ENCODE assay signal across 14 cellular contexts in the genomic region with DNA sequence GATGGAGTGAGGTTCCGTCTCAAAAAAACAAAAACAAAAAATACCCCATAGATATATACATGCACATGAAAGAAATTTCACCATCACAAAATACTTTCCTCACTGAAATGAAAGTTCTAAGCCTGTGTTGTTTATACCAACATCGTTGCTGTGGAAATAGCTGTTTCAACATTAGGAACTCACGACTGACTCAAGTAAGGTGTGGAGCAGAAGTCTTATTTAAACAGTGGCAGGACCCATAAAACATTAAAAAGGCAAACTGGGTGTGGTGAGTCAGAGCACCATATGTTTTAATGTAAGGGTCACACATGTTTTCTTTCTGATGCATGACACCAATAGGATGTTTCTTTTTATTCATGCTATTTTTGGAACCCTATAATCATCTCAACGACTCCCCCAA. TPM values are rescaled to one million over a fixed set of nuclear protein-coding genes. Genes with fewer than 3 reads are reported as not detected.
DNase-seq lines count a peak whose midpoint lies in the region; ATAC-seq and TF ChIP-seq lines count a peak whose summit lies in the region.
"Had no signal": no experiment of that assay in that cellular context is flagged by ENCODE, and none has a peak within 500 bp of the region (broad histone marks: within the 10 kb centered on the region; RNA-seq: fewer than 3 reads in every experiment).

No MANE protein-coding gene starts in this region.

- DNase-seq in AG10803 (ENCODE audit: low read depth) (peak; percentile 92), HuH-7 (ENCODE audit: low spot score) (peak; percentile 42), astrocyte of the spinal cord (ENCODE audit: low read depth, low spot score) (peak; percentile 84), mucosa of descending colon (peak in 1 of 3 donors; percentile 65), mucosa of gallbladder (ENCODE audit: low spot score) (no peak), midbrain (lab: John Stamatoyannopoulos, UW) (no peak), COLO829 (ENCODE audit: low spot score) (no peak)
- no peak for DNase-seq in stimulated activated naive CD8-positive, alpha-beta T cell treated with anti-CD3 and anti-CD28 coated beads, Interleukin-15, amount 100 ng/mL, for 72 hours
- DNase-seq: activated T-cell treated with anti-CD3 and anti-CD28 coated beads, Interleukin-2, amount 50 U/mL, for 1 hour; CD8-positive, alpha-beta memory T cell; T1000 had no signal

- no peak overlapping the region for H3K4me3 Mint-ChIP-seq in stimulated activated naive CD8-positive, alpha-beta T cell treated with anti-CD3 and anti-CD28 coated beads, Interleukin-15, amount 100 ng/mL, for 72 hours
- H3K4me3 Mint-ChIP-seq: CD8-positive, alpha-beta memory T cell had no signal

- peak; percentile 76 for ATAC-seq in mucosa of descending colon
- ATAC-seq in stimulated activated naive CD8-positive, alpha-beta T cell treated with anti-CD3 and anti-CD28 coated beads, Interleukin-15, amount 100 ng/mL, for 72 hours = no peak

- H3K9me3 ChIP-seq in mucosa of descending colon = no peaks in the 10 kb centered on the region
- H3K9me3 ChIP-seq: HAP-1, neutrophil had no signal

- no peak overlapping the region for H3K4me3 ChIP-seq in AG10803 (ENCODE audit: low read length)
- H3K4me3 ChIP-seq in astrocyte of the spinal cord (ENCODE audit: low read depth, low read length) = no peak overlapping the region
- no peak overlapping the region for H3K4me3 ChIP-seq in mucosa of descending colon
- H3K4me3 ChIP-seq: coronary artery, HAP-1 had no signal

- TF ChIP-seq CTCF in AG10803 (conservative IDR thresholded peaks at IDR 0.05; ENCODE audit: low read length) (no peak), astrocyte of the spinal cord (IDR thresholded peaks at IDR 0.05; ENCODE audit: low read depth, low read length) (no peak), mucosa of descending colon (IDR thresholded peaks at IDR 0.05) (no peak)

- H3K4me1 Mint-ChIP-seq in stimulated activated naive CD8-positive, alpha-beta T cell treated with anti-CD3 and anti-CD28 coated beads, Interleukin-15, amount 100 ng/mL, for 72 hours = no peaks in the 10 kb centered on the region
- H3K4me1 Mint-ChIP-seq: CD8-positive, alpha-beta memory T cell had no signal

- intact Hi-C loops in mucosa of descending colon (cut with DNase I, micrococcal nuclease) = no loop called here

- H3K9me3 Mint-ChIP-seq in stimulated activated naive CD8-positive, alpha-beta T cell treated with anti-CD3 and anti-CD28 coated beads, Interleukin-15, amount 100 ng/mL, for 72 hours = no peaks in the 10 kb centered on the region
- H3K9me3 Mint-ChIP-seq: CD8-positive, alpha-beta memory T cell had no signal

- no peak overlapping the region for H3K27ac Mint-ChIP-seq in stimulated activated naive CD8-positive, alpha-beta T cell treated with anti-CD3 and anti-CD28 coated beads, Interleukin-15, amount 100 ng/mL, for 72 hours
- H3K27ac Mint-ChIP-seq: CD8-positive, alpha-beta memory T cell had no signal

- H3K36me3 ChIP-seq in mucosa of descending colon (ENCODE audit: low read depth) = no peaks in the 10 kb centered on the region
- H3K36me3 ChIP-seq: HAP-1, neutrophil had no signal

- in situ Hi-C loops in astrocyte of the spinal cord (cut with HindIII; ENCODE audit: low sequenced_read_pairs) = no loop called here

- H3K27me3 Mint-ChIP-seq in stimulated activated naive CD8-positive, alpha-beta T cell treated with anti-CD3 and anti-CD28 coated beads, Interleukin-15, amount 100 ng/mL, for 72 hours = no peaks in the 10 kb centered on the region

- H3K4me1 ChIP-seq in mucosa of descending colon (ENCODE audit: low read depth) = peaks cover 31% of the 10 kb centered on the region
- H3K4me1 ChIP-seq: HAP-1 had no signal

RNA-seq across cellular contexts. Expression of a gene that starts 48.3 kb away (rescaled TPM):
- total RNA-seq in mucosa of descending colon (10 to 100 TPM; 39.9 to 78.0 (median 65.4) TPM), mucosa of gallbladder (55.8 TPM)

Comparison
In these comparisons a context has a peak if more than half of its experiments do, and no peak if none do; other contexts are left out.
1. DNase-seq: peak in AG10803 (single experiment), HuH-7 (single experiment) and astrocyte of the spinal cord (single experiment); none in mucosa of gallbladder (single experiment), stimulated activated naive CD8-positive, alpha-beta T cell treated with anti-CD3 and anti-CD28 coated beads, Interleukin-15, amount 100 ng/mL, for 72 hours (0 of 2), midbrain (single experiment) and COLO829 (single experiment).